11 cellular contexts compared by ENCODE assay signal in the genomic region with DNA sequence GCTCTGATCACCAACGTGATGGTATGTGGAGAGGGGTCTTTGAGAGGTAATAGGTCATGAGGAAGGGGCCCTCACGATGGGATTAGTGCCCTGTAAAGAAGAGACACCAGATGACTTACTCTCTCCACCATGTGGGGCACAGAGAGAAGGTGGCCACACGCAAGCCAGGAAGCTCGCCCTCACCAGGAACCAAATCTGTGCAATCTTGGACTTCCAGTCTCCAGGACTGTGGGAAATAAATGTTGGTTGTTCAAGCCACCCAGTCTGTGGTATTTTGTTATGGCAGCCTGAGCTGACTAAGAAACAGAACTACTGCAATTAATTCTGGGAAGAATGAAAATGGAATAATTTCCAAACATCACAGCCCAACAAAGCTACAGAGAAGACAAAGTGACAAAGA.
A peak's percentile ranks its signal among the peaks of the same experiment; 100 is the strongest.
DNase-seq lines count a peak whose midpoint lies in the region; ATAC-seq and TF ChIP-seq lines count a peak whose summit lies in the region.
"Had no signal": no experiment of that assay in that cellular context is flagged by ENCODE, and none has a peak within 500 bp of the region (broad histone marks: within the 10 kb centered on the region; RNA-seq: fewer than 3 reads in every experiment).

No MANE protein-coding gene starts in this region.

- no peaks in the 10 kb centered on the region for H4K20me1 ChIP-seq in GM23248 (ENCODE audit: insufficient read depth)
- H4K20me1 ChIP-seq in fibroblast of lung (ENCODE audit: control insufficient read depth, extremely low read depth, insufficient read depth, low read length): no peaks in the 10 kb centered on the region
- no peaks in the 10 kb centered on the region for H4K20me1 ChIP-seq in smooth muscle cell (ENCODE audit: low read depth)

- H3K9me3 ChIP-seq in GM23248 (ENCODE audit: low read depth): no peaks in the 10 kb centered on the region
- H3K9me3 ChIP-seq in fibroblast of lung (ENCODE audit: control insufficient read depth, insufficient read depth, low read depth, low read length): no peaks in the 10 kb centered on the region
- H3K9me3 ChIP-seq in smooth muscle cell (replicated peaks; ENCODE audit: low read depth): no peaks in the 10 kb centered on the region

- H3K36me3 ChIP-seq in GM23248 (ENCODE audit: low read depth) (no peaks in the 10 kb centered on the region), fibroblast of lung (ENCODE audit: control insufficient read depth, insufficient read depth, low read length) (no peaks in the 10 kb centered on the region), smooth muscle cell (ENCODE audit: low read depth) (no peaks in the 10 kb centered on the region)

- H3K4me3 Mint-ChIP-seq in stimulated activated effector memory CD8-positive, alpha-beta T cell treated with anti-CD3 and anti-CD28 coated beads, Interleukin-12 subunit alpha, Interleukin-12 subunit beta, amount 100 ng/mL, for 72 hours: no peak overlapping the region
- H3K4me3 Mint-ChIP-seq: CD8-positive, alpha-beta T cell had no signal

- no peaks in the 10 kb centered on the region for H3K9me3 Mint-ChIP-seq in stimulated activated effector memory CD8-positive, alpha-beta T cell treated with anti-CD3 and anti-CD28 coated beads, Interleukin-12 subunit alpha, Interleukin-12 subunit beta, amount 100 ng/mL, for 72 hours

- no peak overlapping the region for H3K27ac Mint-ChIP-seq in stimulated activated effector memory CD8-positive, alpha-beta T cell treated with anti-CD3 and anti-CD28 coated beads, Interleukin-12 subunit alpha, Interleukin-12 subunit beta, amount 100 ng/mL, for 72 hours
- H3K27ac Mint-ChIP-seq: CD8-positive, alpha-beta T cell had no signal

- peak overlapping the region; percentile 17; the same call in 1 of the 2 replicates for H3K9ac ChIP-seq in GM23248
- no peak overlapping the region for H3K9ac ChIP-seq in fibroblast of lung (ENCODE audit: insufficient read depth, low read length)
- peak overlapping the region; percentile 54 for H3K9ac ChIP-seq in smooth muscle cell (ENCODE audit: low read depth)

- H3K4me2 ChIP-seq in GM23248 (ENCODE audit: unreplicated experiment): no peak overlapping the region
- H3K4me2 ChIP-seq in fibroblast of lung (ENCODE audit: extremely low read depth, insufficient read depth, low read length): no peak overlapping the region
- H3K4me2 ChIP-seq in smooth muscle cell: peak overlapping the region; percentile 40

- in situ Hi-C loops in GM23248 (cut with MboI): no loop called here

- no peak for ATAC-seq in stimulated activated effector memory CD8-positive, alpha-beta T cell treated with anti-CD3 and anti-CD28 coated beads, Interleukin-12 subunit alpha, Interleukin-12 subunit beta, amount 100 ng/mL, for 72 hours
- ATAC-seq: CD8-positive, alpha-beta T cell had no signal

- H2AFZ ChIP-seq in GM23248 (no peak overlapping the region), fibroblast of lung (ENCODE audit: low read length) (no peak overlapping the region), smooth muscle cell (ENCODE audit: low read depth) (no peak overlapping the region)

- H3K79me2 ChIP-seq in GM23248 (ENCODE audit: insufficient read depth): no peaks in the 10 kb centered on the region
- H3K79me2 ChIP-seq in fibroblast of lung (ENCODE audit: control insufficient read depth, insufficient read depth, low read length): no peaks in the 10 kb centered on the region
- H3K79me2 ChIP-seq in smooth muscle cell (ENCODE audit: low read depth): no peaks in the 10 kb centered on the region

- no peaks in the 10 kb centered on the region for H3K4me1 Mint-ChIP-seq in stimulated activated effector memory CD8-positive, alpha-beta T cell treated with anti-CD3 and anti-CD28 coated beads, Interleukin-12 subunit alpha, Interleukin-12 subunit beta, amount 100 ng/mL, for 72 hours

- no peaks in the 10 kb centered on the region for H3K36me3 Mint-ChIP-seq in stimulated activated effector memory CD8-positive, alpha-beta T cell treated with anti-CD3 and anti-CD28 coated beads, Interleukin-12 subunit alpha, Interleukin-12 subunit beta, amount 100 ng/mL, for 72 hours
- H3K36me3 Mint-ChIP-seq: CD8-positive, alpha-beta T cell had no signal

- 79 to 83% methylated on average over 4 of the region's 4 CpGs for WGBS in GM23248 (ENCODE audit: low coverage in 1 of 2, low lambda C conversion rate in 2 of 2, missing lambda C conversion rate in 2 of 2), 2 experiments
- 85% methylated on average over 4 of the region's 4 CpGs for WGBS in smooth muscle cell (ENCODE audit: low lambda C conversion rate)

- H3K27ac ChIP-seq in GM23248 (peak overlapping the region; percentile 73), fibroblast of lung (ENCODE audit: insufficient read depth, low read length) (peak overlapping the region; percentile 27), smooth muscle cell (ENCODE audit: low read depth) (peak overlapping the region; percentile 87)

- H3K9me2 ChIP-seq in GM23248 (ENCODE audit: insufficient read depth): no peaks in the 10 kb centered on the region

- H3F3A ChIP-seq in GM23248 (ENCODE audit: insufficient read depth): peaks cover 40% of the 10 kb centered on the region
- H3F3A ChIP-seq in smooth muscle cell (ENCODE audit: low read depth): no peaks in the 10 kb centered on the region

- TF ChIP-seq CTCF in fibroblast of lung (conservative IDR thresholded peaks at IDR 0.05 in 1 of 2, IDR thresholded peaks at IDR 0.05 in 1 of 2; ENCODE audit: low read depth in 1 of 2, low read length in 2 of 2) (no peak), smooth muscle cell (IDR thresholded peaks at IDR 0.05; ENCODE audit: borderline replicate concordance, insufficient read depth, poor library complexity, severe bottlenecking) (no peak)

- no peaks in the 10 kb centered on the region for H3K27me3 ChIP-seq in GM23248 (replicated peaks; ENCODE audit: insufficient read depth)
- H3K27me3 ChIP-seq in fibroblast of lung (ENCODE audit: control insufficient read depth, insufficient read depth, low read length): no peaks in the 10 kb centered on the region
- H3K27me3 ChIP-seq in smooth muscle cell (ENCODE audit: low read depth): no peaks in the 10 kb centered on the region

- peak; percentile 33 for DNase-seq in GM23248
- peak; percentile 72 for DNase-seq in RPMI7951 (ENCODE audit: low read depth)
- DNase-seq in fibroblast of lung (ENCODE audit: low read depth in 2 of 2): peak in 1 of 2 donors; percentile 55
- no peak for DNase-seq in smooth muscle cell (lab: John Stamatoyannopoulos, UW; ENCODE audit: unreplicated experiment)
- DNase-seq in COLO829 (ENCODE audit: low spot score): no peak
- DNase-seq in stimulated activated effector memory CD8-positive, alpha-beta T cell treated with anti-CD3 and anti-CD28 coated beads, Interleukin-12 subunit alpha, Interleukin-12 subunit beta, amount 100 ng/mL, for 72 hours (ENCODE audit: low spot score in 2 of 2): no peak
- DNase-seq in NCI-H82 (lab: John Stamatoyannopoulos, UW): no peak
- DNase-seq: CD8-positive, alpha-beta T cell; NCI-H2107; NCI-H446; SHP77 treated with DMSO at 0.1 percent for 48 hours had no signal

- H3K4me3 ChIP-seq in GM23248 (no peak overlapping the region), fibroblast of lung (replicated peaks in 1 of 4; ENCODE audit: control extremely low read depth in 1 of 4, insufficient read depth in 1 of 4, low read depth in 3 of 4, low read length in 4 of 4) (no peak overlapping the region), smooth muscle cell (no peak overlapping the region)

- H3K4me1 ChIP-seq in GM23248 (ENCODE audit: insufficient read depth) (peaks cover 32% of the 10 kb centered on the region), fibroblast of lung (ENCODE audit: control insufficient read depth, extremely low read depth, insufficient read depth, low read length) (peaks cover 5% of the 10 kb centered on the region), smooth muscle cell (ENCODE audit: low read depth) (peaks cover 5% of the 10 kb centered on the region)

Comparison
In these comparisons a context has a peak if more than half of its experiments do, and no peak if none do; other contexts are left out.
1. DNase-seq: peak in GM23248 (single experiment) and RPMI7951 (single experiment); none in smooth muscle cell (single experiment), COLO829 (single experiment), stimulated activated effector memory CD8-positive, alpha-beta T cell treated with anti-CD3 and anti-CD28 coated beads, Interleukin-12 subunit alpha, Interleukin-12 subunit beta, amount 100 ng/mL, for 72 hours (0 of 2) and NCI-H82 (single experiment).
2. H3K27ac ChIP-seq: peak in every context shown above with its lines; median percentile 87 in smooth muscle cell; 73 in GM23248; 27 in fibroblast of lung.